8 cellular contexts compared by ENCODE assay signal in genomic region chr1:173475564-173476196, GRCh38. TPM values are rescaled to one million over a fixed set of nuclear protein-coding genes. Genes with fewer than 3 reads are reported as not detected.
DNase-seq lines count a peak whose midpoint lies in the region; ATAC-seq lines count a peak whose summit lies in the region.

No MANE protein-coding gene starts in this region.

- H3K4me1 Mint-ChIP-seq in CD4-positive, CD25-positive, alpha-beta regulatory T cell = peaks cover 47 to 62% (median 54%) of the 10 kb centered on the region in 4 donors
- H3K4me1 Mint-ChIP-seq in IgD-negative memory B cell = peaks cover 19 to 44% (median 31%) of the 10 kb centered on the region in 3 donors
- H3K4me1 Mint-ChIP-seq in activated naive CD8-positive, alpha-beta T cell treated with anti-CD3 and anti-CD28 coated beads, Interleukin-2, amount 10 ng/mL, durations not matched to agents 7 days and 5 days = peaks cover 48% of the 10 kb centered on the region
- peaks cover 49% of the 10 kb centered on the region for H3K4me1 Mint-ChIP-seq in stimulated activated memory B cell treated with anti-CD40 and anti-IgM and Interleukin-4, amounts not matched to agents 10 μg/mL and 1 μg/mL and 100 μg/mL, for 72 hours

- peak in 1 of 3 donors; percentile 22 for DNase-seq in CD4-positive, CD25-positive, alpha-beta regulatory T cell
- DNase-seq in activated naive CD8-positive, alpha-beta T cell treated with anti-CD3 and anti-CD28 coated beads, Interleukin-2, amount 10 ng/mL, durations not matched to agents 7 days and 5 days = no peak
- DNase-seq in NCI-H2196 (lab: John Stamatoyannopoulos, UW; ENCODE audit: unreplicated experiment) = no peak
- no peak for DNase-seq in COLO829 (ENCODE audit: low spot score)
- DNase-seq in activated gamma-delta T cell treated with Interleukin-2 at 50 U/mL for 16 hours = no peak

- H3K27ac ChIP-seq in CD4-positive, CD25-positive, alpha-beta regulatory T cell (ENCODE audit: insufficient read depth, low read length, poor library complexity, severe bottlenecking) = peak overlapping the region; percentile 86
- H3K27ac ChIP-seq in iPS-18a (ENCODE audit: low read length) = no peak overlapping the region

- no peak overlapping the region for H3K9ac ChIP-seq in iPS-18a (ENCODE audit: low read length)

- peak overlapping the region in 2 of 3 donors; percentile 49 to 86 for H3K27ac Mint-ChIP-seq in CD4-positive, CD25-positive, alpha-beta regulatory T cell
- H3K27ac Mint-ChIP-seq in IgD-negative memory B cell = no peak overlapping the region
- peak overlapping the region; percentile 52 for H3K27ac Mint-ChIP-seq in activated naive CD8-positive, alpha-beta T cell treated with anti-CD3 and anti-CD28 coated beads, Interleukin-2, amount 10 ng/mL, durations not matched to agents 7 days and 5 days
- peak overlapping the region; percentile 85 for H3K27ac Mint-ChIP-seq in stimulated activated memory B cell treated with anti-CD40 and anti-IgM and Interleukin-4, amounts not matched to agents 10 μg/mL and 1 μg/mL and 100 μg/mL, for 72 hours

- H3K4me3 ChIP-seq in CD4-positive, CD25-positive, alpha-beta regulatory T cell (ENCODE audit: low read depth, low read length) = peak overlapping the region; percentile 89
- H3K4me3 ChIP-seq in iPS-18a (ENCODE audit: low read length) = peak overlapping the region; percentile 90

- H3K4me1 ChIP-seq in CD4-positive, CD25-positive, alpha-beta regulatory T cell (ENCODE audit: control insufficient read depth, insufficient read depth, low read length, poor library complexity, severe bottlenecking) = peaks cover 44% of the 10 kb centered on the region
- peaks cover 17% of the 10 kb centered on the region for H3K4me1 ChIP-seq in iPS-18a (ENCODE audit: control insufficient read depth, low read depth, low read length)

- H3K27me3 Mint-ChIP-seq in CD4-positive, CD25-positive, alpha-beta regulatory T cell = no peaks in the 10 kb centered on the region
- H3K27me3 Mint-ChIP-seq in IgD-negative memory B cell = no peaks in the 10 kb centered on the region
- H3K27me3 Mint-ChIP-seq in activated naive CD8-positive, alpha-beta T cell treated with anti-CD3 and anti-CD28 coated beads, Interleukin-2, amount 10 ng/mL, durations not matched to agents 7 days and 5 days = no peaks in the 10 kb centered on the region
- no peaks in the 10 kb centered on the region for H3K27me3 Mint-ChIP-seq in stimulated activated memory B cell treated with anti-CD40 and anti-IgM and Interleukin-4, amounts not matched to agents 10 μg/mL and 1 μg/mL and 100 μg/mL, for 72 hours

- peaks cover 0 to 14% (median 2%) of the 10 kb centered on the region in 7 donors for H3K9me3 Mint-ChIP-seq in CD4-positive, CD25-positive, alpha-beta regulatory T cell
- H3K9me3 Mint-ChIP-seq in IgD-negative memory B cell = peaks cover 0 to 6% (median 2%) of the 10 kb centered on the region in 3 donors
- H3K9me3 Mint-ChIP-seq in activated naive CD8-positive, alpha-beta T cell treated with anti-CD3 and anti-CD28 coated beads, Interleukin-2, amount 10 ng/mL, durations not matched to agents 7 days and 5 days = peaks cover 12% of the 10 kb centered on the region
- peaks cover 3% of the 10 kb centered on the region for H3K9me3 Mint-ChIP-seq in stimulated activated memory B cell treated with anti-CD40 and anti-IgM and Interleukin-4, amounts not matched to agents 10 μg/mL and 1 μg/mL and 100 μg/mL, for 72 hours

- no peaks in the 10 kb centered on the region for H3K27me3 ChIP-seq in CD4-positive, CD25-positive, alpha-beta regulatory T cell (ENCODE audit: control insufficient read depth, insufficient read depth, low read length)
- H3K27me3 ChIP-seq in iPS-18a (ENCODE audit: control insufficient read depth, insufficient read depth, low read length) = no peaks in the 10 kb centered on the region

- H3K36me3 ChIP-seq in CD4-positive, CD25-positive, alpha-beta regulatory T cell (ENCODE audit: control insufficient read depth, insufficient read depth, low read length) = peaks cover 12% of the 10 kb centered on the region
- peaks cover 14% of the 10 kb centered on the region for H3K36me3 ChIP-seq in iPS-18a (ENCODE audit: control insufficient read depth, low read depth, low read length)

- peaks cover 26% of the 10 kb centered on the region for H3K36me3 Mint-ChIP-seq in CD4-positive, CD25-positive, alpha-beta regulatory T cell
- peaks cover 3% of the 10 kb centered on the region for H3K36me3 Mint-ChIP-seq in IgD-negative memory B cell
- peaks cover 53% of the 10 kb centered on the region for H3K36me3 Mint-ChIP-seq in activated naive CD8-positive, alpha-beta T cell treated with anti-CD3 and anti-CD28 coated beads, Interleukin-2, amount 10 ng/mL, durations not matched to agents 7 days and 5 days
- peaks cover 36% of the 10 kb centered on the region for H3K36me3 Mint-ChIP-seq in stimulated activated memory B cell treated with anti-CD40 and anti-IgM and Interleukin-4, amounts not matched to agents 10 μg/mL and 1 μg/mL and 100 μg/mL, for 72 hours

- peak overlapping the region; percentile 91 to 93 (median 92) for H3K4me3 Mint-ChIP-seq in CD4-positive, CD25-positive, alpha-beta regulatory T cell
- H3K4me3 Mint-ChIP-seq in IgD-negative memory B cell = peak overlapping the region; percentile 82 to 96 (median 90)
- H3K4me3 Mint-ChIP-seq in activated naive CD8-positive, alpha-beta T cell treated with anti-CD3 and anti-CD28 coated beads, Interleukin-2, amount 10 ng/mL, durations not matched to agents 7 days and 5 days = peak overlapping the region; percentile 92
- peak overlapping the region; percentile 74 for H3K4me3 Mint-ChIP-seq in stimulated activated memory B cell treated with anti-CD40 and anti-IgM and Interleukin-4, amounts not matched to agents 10 μg/mL and 1 μg/mL and 100 μg/mL, for 72 hours

- POLR2A ChIA-PET in activated naive CD8-positive, alpha-beta T cell treated with anti-CD3 and anti-CD28 coated beads, Interleukin-2, amount 10 ng/mL, durations not matched to agents 7 days and 5 days (lab: Charles Lee) = interaction anchor here (0.6 to 4.4 kb wide), 8 partner anchors 20 to 548 kb away, joined by 3 to 27 read pairs (median 11); partner anchors contain the start of genes CENPL, DARS2 and KLHL20

- ATAC-seq in CD4-positive, CD25-positive, alpha-beta regulatory T cell (ENCODE audit: low read depth in 2 of 2) = no peak
- ATAC-seq in activated naive CD8-positive, alpha-beta T cell treated with anti-CD3 and anti-CD28 coated beads, Interleukin-2, amount 10 ng/mL, durations not matched to agents 7 days and 5 days (ENCODE audit: low read depth) = no peak
- ATAC-seq in stimulated activated memory B cell treated with anti-CD40 and anti-IgM and Interleukin-4, amounts not matched to agents 10 μg/mL and 1 μg/mL and 100 μg/mL, for 72 hours = no peak

- peaks cover 0 to 3% of the 10 kb centered on the region in 2 experiments for H3K9me3 ChIP-seq in CD4-positive, CD25-positive, alpha-beta regulatory T cell (ENCODE audit: control insufficient read depth in 2 of 2, low read length in 2 of 2)
- peaks cover 11% of the 10 kb centered on the region for H3K9me3 ChIP-seq in iPS-18a (ENCODE audit: control insufficient read depth, low read depth, low read length)

RNA-seq across cellular contexts. Expression of gene PRDX6, which starts 1.5 kb away (rescaled TPM):
- total RNA-seq in CD4-positive, CD25-positive, alpha-beta regulatory T cell = 75.6 TPM
- 100 to 1,000 TPM in 3 of 4 donors, 10 to 100 TPM in 1; 93.3 to 166 (median 141) TPM for polyA plus RNA-seq in CD4-positive, CD25-positive, alpha-beta regulatory T cell
- 84.7 TPM for polyA plus RNA-seq in IgD-negative memory B cell
- total RNA-seq in activated naive CD8-positive, alpha-beta T cell treated with anti-CD3 and anti-CD28 coated beads, Interleukin-2, amount 10 ng/mL, durations not matched to agents 7 days and 5 days = 100 to 1,000 TPM; 136 to 137 TPM

Comparison
In these comparisons a context has a peak if more than half of its experiments do, and no peak if none do; other contexts are left out.
1. H3K27ac Mint-ChIP-seq: peak in CD4-positive, CD25-positive, alpha-beta regulatory T cell (2 of 3), activated naive CD8-positive, alpha-beta T cell treated with anti-CD3 and anti-CD28 coated beads, Interleukin-2, amount 10 ng/mL, durations not matched to agents 7 days and 5 days (single experiment) and stimulated activated memory B cell treated with anti-CD40 and anti-IgM and Interleukin-4, amounts not matched to agents 10 μg/mL and 1 μg/mL and 100 μg/mL, for 72 hours (single experiment); none in IgD-negative memory B cell (0 of 3).
2. Peak in every context shown above with its lines, with median percentiles within 50 percentile points of each other: H3K4me3 Mint-ChIP-seq.